Comparison of ENCODE assay signal across 9 cellular contexts in the genomic region with DNA sequence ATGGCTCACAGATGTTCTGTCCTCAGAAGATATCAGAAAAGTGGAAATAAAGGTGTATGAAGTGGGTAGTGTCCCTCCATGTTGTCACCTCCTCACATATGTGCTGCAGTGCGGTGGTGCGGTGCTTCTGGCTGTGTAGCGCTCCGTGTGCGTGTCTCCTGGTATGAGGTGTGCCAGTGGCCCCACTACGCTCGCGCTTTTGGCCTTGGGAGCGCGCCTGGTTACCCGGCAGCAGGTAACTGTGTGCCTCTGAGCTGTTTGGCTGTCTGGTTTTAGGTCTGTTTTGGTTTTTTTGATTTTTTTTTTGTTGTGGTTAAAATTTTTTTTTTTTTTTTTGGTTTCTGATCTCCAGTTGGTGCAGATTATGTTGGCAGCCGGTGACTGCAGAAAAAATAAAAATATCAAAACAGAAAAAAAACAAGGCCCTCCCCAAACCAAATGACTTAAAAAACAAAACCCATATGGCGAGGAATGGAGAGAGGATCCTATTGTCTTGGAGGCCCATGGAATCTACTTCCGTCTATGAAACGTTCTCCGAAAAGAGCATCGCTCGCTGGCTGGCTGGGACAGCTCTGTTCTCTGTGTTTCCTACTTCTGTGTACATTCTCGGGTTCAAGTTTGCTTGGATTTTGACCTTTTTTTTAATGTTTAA. TPM values are rescaled to one million over a fixed set of nuclear protein-coding genes. Genes with fewer than 3 reads are reported as not detected.
A peak's percentile ranks its signal among the peaks of the same experiment; 100 is the strongest.
DNase-seq lines count a peak whose midpoint lies in the region; TF ChIP-seq lines count a peak whose summit lies in the region.
"Had no signal": no experiment of that assay in that cellular context is flagged by ENCODE, and none has a peak within 500 bp of the region (broad histone marks: within the 10 kb centered on the region; RNA-seq: fewer than 3 reads in every experiment).

No MANE protein-coding gene starts in this region.

- DNase-seq in activated CD8-positive, alpha-beta memory T cell treated with anti-CD3 and anti-CD28 coated beads for 24 hours, result peak; percentile 60
- no peak for DNase-seq in activated CD8-positive, alpha-beta memory T cell treated with anti-CD3 and anti-CD28 coated beads, Interleukin-2, amount 50 U/mL, for 48 hours
- DNase-seq in activated CD4-positive, alpha-beta memory T cell treated with anti-CD3 and anti-CD28 coated beads, Interleukin-2, amount 10 ng/mL, durations not matched to agents 7 days and 5 days, result peak; percentile 40
- peak; percentile 65 for DNase-seq in effector CD4-positive, alpha-beta T cell
- peak; percentile 61 to 85 (median 70) for DNase-seq in stimulated activated naive CD4-positive, alpha-beta T cell (lab: John Stamatoyannopoulos, UW)
- DNase-seq in GM13977 (ENCODE audit: low spot score), result no peak
- DNase-seq in substantia nigra (lab: John Stamatoyannopoulos, UW), result no peak
- no peak for DNase-seq in NCI-H2029 treated with DMSO at 0.1 percent for 48 hours (lab: John Stamatoyannopoulos, UW)
- DNase-seq: MV-4-11 had no signal

- peak overlapping the region; percentile 53 for H3K4me3 Mint-ChIP-seq in activated CD4-positive, alpha-beta memory T cell treated with anti-CD3 and anti-CD28 coated beads, Interleukin-2, amount 10 ng/mL, durations not matched to agents 7 days and 5 days

- H3K27me3 Mint-ChIP-seq in activated CD4-positive, alpha-beta memory T cell treated with anti-CD3 and anti-CD28 coated beads, Interleukin-2, amount 10 ng/mL, durations not matched to agents 7 days and 5 days, result no peaks in the 10 kb centered on the region

- POLR2A ChIA-PET in activated CD4-positive, alpha-beta memory T cell treated with anti-CD3 and anti-CD28 coated beads, Interleukin-2, amount 10 ng/mL, durations not matched to agents 7 days and 5 days (lab: Charles Lee), result interaction anchor here (0.6 to 2.7 kb wide), 22 partner anchors 9 to 550 kb away, joined by 3 to 37 read pairs (median 4); a partner anchor contains a TSS

- H3K36me3 Mint-ChIP-seq in activated CD4-positive, alpha-beta memory T cell treated with anti-CD3 and anti-CD28 coated beads, Interleukin-2, amount 10 ng/mL, durations not matched to agents 7 days and 5 days (ENCODE audit: low read depth), result peaks cover 94% of the 10 kb centered on the region

- H3K9me3 Mint-ChIP-seq in activated CD4-positive, alpha-beta memory T cell treated with anti-CD3 and anti-CD28 coated beads, Interleukin-2, amount 10 ng/mL, durations not matched to agents 7 days and 5 days, result no peaks in the 10 kb centered on the region

- peaks cover 73% of the 10 kb centered on the region for H3K4me1 Mint-ChIP-seq in activated CD4-positive, alpha-beta memory T cell treated with anti-CD3 and anti-CD28 coated beads, Interleukin-2, amount 10 ng/mL, durations not matched to agents 7 days and 5 days

- no peak overlapping the region for H3K27ac ChIP-seq in substantia nigra (ENCODE audit: low read depth, low read length, poor library complexity, severe bottlenecking)

- CTCF ChIA-PET in activated CD4-positive, alpha-beta memory T cell treated with anti-CD3 and anti-CD28 coated beads, Interleukin-2, amount 10 ng/mL, durations not matched to agents 7 days and 5 days (lab: Charles Lee), result interaction anchor here (0.7 to 1.6 kb wide), 14 partner anchors 9 to 439 kb away, joined by 3 to 11 read pairs (median 4); a partner anchor contains a TSS

- in situ Hi-C loops in GM13977 (cut with MboI; ENCODE audit: low pct_unique_long_range_greater_than_20kb, low sequenced_read_pairs, unreplicated experiment), result no loop called here

- H3K27ac Mint-ChIP-seq in activated CD4-positive, alpha-beta memory T cell treated with anti-CD3 and anti-CD28 coated beads, Interleukin-2, amount 10 ng/mL, durations not matched to agents 7 days and 5 days, result peak overlapping the region; percentile 93

- TF ChIP-seq CTCF in GM13977 (IDR thresholded peaks at IDR 0.05; ENCODE audit: extremely low read depth, insufficient read depth, missing control alignments), result no peak

RNA-seq across cellular contexts. Expression of a gene that starts 7.9 kb away (rescaled TPM):
- total RNA-seq in activated CD4-positive, alpha-beta memory T cell treated with anti-CD3 and anti-CD28 coated beads, Interleukin-2, amount 10 ng/mL, durations not matched to agents 7 days and 5 days, result 100 to 1,000 TPM; 457 to 464 TPM

RNA-seq across cellular contexts. Expression of a gene that starts 10.3 kb away (rescaled TPM):
- 100 to 1,000 TPM; 188 to 195 TPM for total RNA-seq in activated CD4-positive, alpha-beta memory T cell treated with anti-CD3 and anti-CD28 coated beads, Interleukin-2, amount 10 ng/mL, durations not matched to agents 7 days and 5 days

RNA-seq across cellular contexts. Expression of a gene that starts 29.2 kb away (rescaled TPM):
- total RNA-seq in activated CD4-positive, alpha-beta memory T cell treated with anti-CD3 and anti-CD28 coated beads, Interleukin-2, amount 10 ng/mL, durations not matched to agents 7 days and 5 days, result under 1 TPM; 0.81 to 0.93 TPM

RNA-seq across cellular contexts. Expression of a gene that starts 36.2 kb away (rescaled TPM):
- 10 to 100 TPM; 79.9 to 82.2 TPM for total RNA-seq in activated CD4-positive, alpha-beta memory T cell treated with anti-CD3 and anti-CD28 coated beads, Interleukin-2, amount 10 ng/mL, durations not matched to agents 7 days and 5 days

RNA-seq across cellular contexts. Expression of a gene that starts 52.9 kb away (rescaled TPM):
- not detected for total RNA-seq in activated CD4-positive, alpha-beta memory T cell treated with anti-CD3 and anti-CD28 coated beads, Interleukin-2, amount 10 ng/mL, durations not matched to agents 7 days and 5 days

Comparison
In these comparisons a context has a peak if more than half of its experiments do, and no peak if none do; other contexts are left out.
1. DNase-seq: peak in activated CD8-positive, alpha-beta memory T cell treated with anti-CD3 and anti-CD28 coated beads for 24 hours (single experiment), activated CD4-positive, alpha-beta memory T cell treated with anti-CD3 and anti-CD28 coated beads, Interleukin-2, amount 10 ng/mL, durations not matched to agents 7 days and 5 days (single experiment), effector CD4-positive, alpha-beta T cell (single experiment) and stimulated activated naive CD4-positive, alpha-beta T cell (6 of 6); none in activated CD8-positive, alpha-beta memory T cell treated with anti-CD3 and anti-CD28 coated beads, Interleukin-2, amount 50 U/mL, for 48 hours (single experiment), GM13977 (single experiment), substantia nigra (0 of 49) and NCI-H2029 treated with DMSO at 0.1 percent for 48 hours (single experiment).